ENCODE assay signal across 9 cellular contexts in the genomic region with DNA sequence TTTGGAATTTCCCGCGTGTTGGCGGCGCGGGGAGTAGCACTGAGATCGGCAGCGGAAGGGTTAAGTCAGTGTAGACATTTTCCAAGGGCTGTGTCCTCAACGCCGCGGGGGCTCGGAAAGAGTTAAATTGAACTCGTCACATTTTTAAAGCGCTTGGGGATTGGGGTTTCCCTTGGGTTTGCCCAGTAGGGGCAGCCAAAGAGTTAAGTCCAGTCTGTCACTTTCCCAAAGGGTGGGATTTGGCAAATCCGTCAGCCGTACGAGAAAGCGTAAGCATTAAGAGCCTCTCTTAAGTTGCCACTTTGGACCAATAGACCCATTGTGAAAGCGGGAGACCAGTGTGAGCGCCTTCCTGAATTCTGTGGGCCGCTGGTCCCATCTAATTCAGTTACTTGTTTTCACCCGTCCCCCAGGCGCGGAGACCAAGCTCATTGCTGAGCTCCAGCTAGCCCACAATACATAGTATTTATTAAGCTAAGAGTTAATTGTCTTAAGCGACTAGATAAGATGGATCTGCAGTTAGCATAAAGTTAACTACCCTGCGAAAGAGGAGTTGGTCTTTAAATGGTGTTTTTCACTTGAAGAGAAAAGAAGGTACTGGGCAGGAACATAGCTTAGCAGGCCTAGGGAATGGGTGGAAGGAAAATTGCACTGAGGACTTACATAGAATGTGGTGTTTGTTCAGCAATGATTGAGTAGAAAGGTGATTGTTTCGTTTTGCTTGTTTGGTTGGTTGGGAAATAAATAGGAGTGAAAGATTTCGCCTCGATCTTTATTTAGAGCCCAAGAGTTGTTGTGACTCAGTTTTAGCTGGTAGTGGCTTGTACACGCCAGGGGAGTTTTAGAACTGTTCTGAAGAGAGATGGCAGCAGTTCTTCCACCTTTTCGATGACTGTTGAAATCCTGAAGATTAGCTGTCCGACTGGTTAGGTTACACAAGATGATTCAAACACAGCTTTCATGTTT. TPM values are rescaled to one million over a fixed set of nuclear protein-coding genes. Genes with fewer than 3 reads are reported as not detected.
A peak's percentile ranks its signal among the peaks of the same experiment; 100 is the strongest.
DNase-seq lines count a peak whose midpoint lies in the region; ATAC-seq, FAIRE-seq and TF ChIP-seq lines count a peak whose summit lies in the region.
"Had no signal": no experiment of that assay in that cellular context is flagged by ENCODE, and none has a peak within 500 bp of the region (broad histone marks: within the 10 kb centered on the region; RNA-seq: fewer than 3 reads in every experiment).

No MANE protein-coding gene starts in this region.

- H3K4me1 Mint-ChIP-seq in neural crest cell = peaks cover 21% of the 10 kb centered on the region

- no peaks in the 10 kb centered on the region for H3K9me3 Mint-ChIP-seq in activated naive CD4-positive, alpha-beta T cell treated with anti-CD3 and anti-CD28 coated beads, Interleukin-2, amount 50 U/mL, for 72 hours
- no peaks in the 10 kb centered on the region for H3K9me3 Mint-ChIP-seq in neural crest cell

- peaks cover 9 to 11% of the 10 kb centered on the region in 2 donors for H3K36me3 Mint-ChIP-seq in activated naive CD4-positive, alpha-beta T cell treated with anti-CD3 and anti-CD28 coated beads, Interleukin-2, amount 50 U/mL, for 72 hours
- H3K36me3 Mint-ChIP-seq in neural crest cell (ENCODE audit: low read depth) = no peaks in the 10 kb centered on the region

- no peak for FAIRE-seq in frontal cortex (lab: Jason Lieb, UNC)
- FAIRE-seq: G401.6 had no signal

- peak overlapping the region; percentile 96 to 99 for H3K27ac Mint-ChIP-seq in activated naive CD4-positive, alpha-beta T cell treated with anti-CD3 and anti-CD28 coated beads, Interleukin-2, amount 50 U/mL, for 72 hours
- H3K27ac Mint-ChIP-seq in neural crest cell (ENCODE audit: unreplicated experiment) = peak overlapping the region; percentile 93

- H3K4me3 Mint-ChIP-seq in neural crest cell = peak overlapping the region; percentile 97

- ATAC-seq in HG02642 (IDR thresholded peaks at IDR 0.05; ENCODE audit: poor library complexity, unreplicated experiment) = peak; percentile 19
- peak; percentile 63 to 74 for ATAC-seq in activated naive CD4-positive, alpha-beta T cell treated with anti-CD3 and anti-CD28 coated beads, Interleukin-2, amount 50 U/mL, for 72 hours

- DNase-seq in NCI-H1092 treated with DMSO at 0.1 percent for 48 hours (lab: John Stamatoyannopoulos, UW) (peak; percentile 2), NCI-H1092 (lab: John Stamatoyannopoulos, UW) (no peak), NOMO-1 treated with DMSO at 0.1 percent for 48 hours (lab: John Stamatoyannopoulos, UW; ENCODE audit: unreplicated experiment) (peak; percentile 52), frontal cortex (ENCODE audit: low spot score in 2 of 2) (peak; percentile 56 to 65), neural crest cell (ENCODE audit: low read depth, low spot score) (peak; percentile 22)
- DNase-seq in activated naive CD4-positive, alpha-beta T cell treated with anti-CD3 and anti-CD28 coated beads, Interleukin-2, amount 50 U/mL, for 72 hours (ENCODE audit: low spot score in 2 of 2) = peak in 1 of 2 donors; percentile 37
- no peak for DNase-seq in NK-92 treated with Interleukin-12 subunit alpha and Interleukin-12 subunit beta, amount 100 ng/mL, for 24 hours (lab: John Stamatoyannopoulos, UW)

- TF ChIP-seq CTCF in neural crest cell (conservative IDR thresholded peaks at IDR 0.05) = no peak

- no peaks in the 10 kb centered on the region for H3K27me3 Mint-ChIP-seq in neural crest cell (ENCODE audit: low read depth)

RNA-seq across cellular contexts. Expression of gene ARL8B, which starts 0.9 kb away (rescaled TPM):
- total RNA-seq in activated naive CD4-positive, alpha-beta T cell treated with anti-CD3 and anti-CD28 coated beads, Interleukin-2, amount 50 U/mL, for 72 hours = 10 to 100 TPM; 39.7 to 78.1 TPM
- total RNA-seq in frontal cortex (81.1 TPM), neural crest cell (34.5 and 35.7 TPM in 2 replicates)

Comparison
In these comparisons a context has a peak if more than half of its experiments do, and no peak if none do; other contexts are left out.
1. DNase-seq: peak in NCI-H1092 treated with DMSO at 0.1 percent for 48 hours (single experiment), NOMO-1 treated with DMSO at 0.1 percent for 48 hours (single experiment), frontal cortex (2 of 2) and neural crest cell (single experiment); none in NCI-H1092 (single experiment) and NK-92 treated with Interleukin-12 subunit alpha and Interleukin-12 subunit beta, amount 100 ng/mL, for 24 hours (single experiment).